9 cellular contexts compared by ENCODE assay signal in the genomic region with DNA sequence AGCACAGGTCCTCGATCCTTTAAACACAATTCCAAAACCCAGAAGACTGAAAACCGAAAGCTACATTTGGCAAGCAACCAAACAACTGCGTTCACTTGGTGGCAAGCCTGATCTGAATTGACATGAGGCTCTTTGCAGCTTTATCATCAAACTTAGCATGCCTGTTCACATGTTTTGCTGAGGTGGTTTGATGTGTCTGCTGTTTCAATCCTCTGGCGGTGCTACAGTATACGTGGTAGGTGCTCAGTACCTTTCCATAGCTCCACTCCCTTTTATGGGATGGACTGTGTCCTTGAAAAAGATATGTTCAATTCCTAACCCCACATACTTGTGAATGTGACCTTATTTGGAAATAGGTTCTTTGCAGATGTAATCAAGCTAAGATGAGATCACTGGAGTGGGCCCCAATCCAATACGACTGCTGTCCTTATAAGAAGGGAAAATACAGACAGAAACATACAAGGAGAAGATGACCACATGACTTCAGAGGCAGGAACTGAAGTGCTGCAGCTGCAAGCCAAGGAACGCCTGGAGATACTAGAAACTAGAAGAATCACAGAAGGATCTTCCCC. TPM values are rescaled to one million over a fixed set of nuclear protein-coding genes. Genes with fewer than 3 reads are reported as not detected.
A peak's percentile ranks its signal among the peaks of the same experiment; 100 is the strongest.
DNase-seq lines count a peak whose midpoint lies in the region; ATAC-seq and TF ChIP-seq lines count a peak whose summit lies in the region.
"Had no signal": no experiment of that assay in that cellular context is flagged by ENCODE, and none has a peak within 500 bp of the region (broad histone marks: within the 10 kb centered on the region; RNA-seq: fewer than 3 reads in every experiment).

No MANE protein-coding gene starts in this region.

- TF ChIP-seq CTCF in OCI-LY1 (IDR thresholded peaks at IDR 0.05; ENCODE audit: low read length) (no peak), fibroblast of mammary gland (conservative IDR thresholded peaks at IDR 0.05; ENCODE audit: control insufficient read depth, insufficient read depth, low read depth, low read length) (no peak), GM13976 (IDR thresholded peaks at IDR 0.05; ENCODE audit: borderline replicate concordance, control extremely low read depth, extremely low read depth, insufficient read depth, missing control alignments) (no peak)

- H2AFZ ChIP-seq in OCI-LY1 (ENCODE audit: low read length) = no peak overlapping the region
- H2AFZ ChIP-seq: PC-9 had no signal

- H3K9me3 ChIP-seq in OCI-LY1 (ENCODE audit: low read length) = no peaks in the 10 kb centered on the region

- DNase-seq in ELR (ENCODE audit: low read depth) (peak; percentile 48), fibroblast of mammary gland (ENCODE audit: low read depth) (peak; percentile 96), pulmonary artery endothelial cell (ENCODE audit: low read depth, low spot score) (peak; percentile 66), GM13976 (ENCODE audit: low spot score) (no peak)
- DNase-seq: PC-9 had no signal

- peak overlapping the region; percentile 4; the same call in 1 of the 2 replicates for H3K9ac ChIP-seq in OCI-LY1 (ENCODE audit: low read length)

- H3K4me3 ChIP-seq in OCI-LY1 (ENCODE audit: low read depth, low read length, poor library complexity, severe bottlenecking) (no peak overlapping the region), fibroblast of mammary gland (ENCODE audit: control insufficient read depth, low read depth, low read length) (no peak overlapping the region)
- H3K4me3 ChIP-seq: PC-9 had no signal

- H3K36me3 ChIP-seq in OCI-LY1 (ENCODE audit: insufficient read depth, low read length) = no peaks in the 10 kb centered on the region

- in situ Hi-C loops in GM13976 (cut with MboI; ENCODE audit: low sequenced_read_pairs, unreplicated experiment) = loop anchor here (25.0 kb wide), 1 partner anchor 164 kb away; no protein-coding TSS in a partner anchor

- no peaks in the 10 kb centered on the region for H3K9me2 ChIP-seq in OCI-LY1 (ENCODE audit: low read depth, low read length)

- ATAC-seq in GM19023 (IDR thresholded peaks at IDR 0.05; ENCODE audit: unreplicated experiment) (no peak), GM19324 (IDR thresholded peaks at IDR 0.05; ENCODE audit: low FRiP score, unreplicated experiment) (no peak), GM19351 (IDR thresholded peaks at IDR 0.05; ENCODE audit: unreplicated experiment) (no peak)

- H3K79me2 ChIP-seq in OCI-LY1 (ENCODE audit: insufficient read depth, low read length) = peaks cover 97% of the 10 kb centered on the region

- H3K4me1 ChIP-seq in OCI-LY1 (ENCODE audit: insufficient read depth, low read length, severe bottlenecking) = peaks cover 88% of the 10 kb centered on the region

- no peaks in the 10 kb centered on the region for H3K27me3 ChIP-seq in OCI-LY1 (ENCODE audit: insufficient read depth, low read length)

- H3F3A ChIP-seq in OCI-LY1 (ENCODE audit: insufficient read depth, low read length) = no peaks in the 10 kb centered on the region

- peak overlapping the region; percentile 40 for H3K27ac ChIP-seq in OCI-LY1 (ENCODE audit: low read depth, low read length, poor library complexity, severe bottlenecking)
- H3K27ac ChIP-seq: PC-9 had no signal

- no peaks in the 10 kb centered on the region for H4K20me1 ChIP-seq in OCI-LY1 (ENCODE audit: insufficient read depth, low read length)

- H3K4me2 ChIP-seq in OCI-LY1 (ENCODE audit: low read length) = peak overlapping the region; percentile 47; the same call in 1 of the 2 replicates
- H3K4me2 ChIP-seq: PC-9 had no signal

RNA-seq across cellular contexts. Expression of a gene that starts 33.4 kb away (rescaled TPM):
- total RNA-seq in pulmonary artery endothelial cell = 24.1 and 27.3 TPM in 2 replicates
